In genomic region chr2:177169810-177170514, GRCh38 we compare ENCODE assay signal across 8 cellular contexts. TPM values are rescaled to one million over a fixed set of nuclear protein-coding genes. Genes with fewer than 3 reads are reported as not detected.
DNase-seq lines count a peak whose midpoint lies in the region; ATAC-seq and TF ChIP-seq lines count a peak whose summit lies in the region.

No MANE protein-coding gene starts in this region.

- POLR2A ChIA-PET in activated naive CD8-positive, alpha-beta T cell treated with anti-CD3 and anti-CD28 coated beads, Interleukin-2, amount 10 ng/mL, durations not matched to agents 7 days and 5 days (lab: Charles Lee): interaction anchor here (0.6 to 1.8 kb wide), 3 partner anchors 28 to 94 kb away, joined by 3 to 14 read pairs (median 4); partner anchors contain the start of genes HNRNPA3 and NFE2L2

- peak; percentile 64 for ATAC-seq in GM21576 (IDR thresholded peaks at IDR 0.05; ENCODE audit: unreplicated experiment)
- peak; percentile 76 for ATAC-seq in activated naive CD8-positive, alpha-beta T cell treated with anti-CD3 and anti-CD28 coated beads, Interleukin-2, amount 10 ng/mL, durations not matched to agents 7 days and 5 days (ENCODE audit: low read depth)
- ATAC-seq in stimulated activated memory B cell treated with anti-CD40 and anti-IgM and Interleukin-4, amounts not matched to agents 10 μg/mL and 1 μg/mL and 100 μg/mL, for 72 hours: no peak

- H3K36me3 Mint-ChIP-seq in activated naive CD8-positive, alpha-beta T cell treated with anti-CD3 and anti-CD28 coated beads, Interleukin-2, amount 10 ng/mL, durations not matched to agents 7 days and 5 days: peaks cover 2% of the 10 kb centered on the region
- H3K36me3 Mint-ChIP-seq in stimulated activated memory B cell treated with anti-CD40 and anti-IgM and Interleukin-4, amounts not matched to agents 10 μg/mL and 1 μg/mL and 100 μg/mL, for 72 hours: no peaks in the 10 kb centered on the region

- peak; percentile 89 for DNase-seq in GM12865 (ENCODE audit: low read depth)
- peak; percentile 36 for DNase-seq in KBM-7
- no peak for DNase-seq in activated naive CD8-positive, alpha-beta T cell treated with anti-CD3 and anti-CD28 coated beads, Interleukin-2, amount 10 ng/mL, durations not matched to agents 7 days and 5 days
- DNase-seq in effector CD4-positive, alpha-beta T cell: no peak
- no peak for DNase-seq in activated CD4-positive, alpha-beta T cell treated with anti-CD3 and anti-CD28 coated beads for 4 hours
- DNase-seq in superior temporal gyrus (ENCODE audit: extremely low spot score): no peak

- peak overlapping the region; percentile 23 for H3K4me3 Mint-ChIP-seq in activated naive CD8-positive, alpha-beta T cell treated with anti-CD3 and anti-CD28 coated beads, Interleukin-2, amount 10 ng/mL, durations not matched to agents 7 days and 5 days
- no peak overlapping the region for H3K4me3 Mint-ChIP-seq in stimulated activated memory B cell treated with anti-CD40 and anti-IgM and Interleukin-4, amounts not matched to agents 10 μg/mL and 1 μg/mL and 100 μg/mL, for 72 hours

- peaks cover 42% of the 10 kb centered on the region for H3K4me1 Mint-ChIP-seq in activated naive CD8-positive, alpha-beta T cell treated with anti-CD3 and anti-CD28 coated beads, Interleukin-2, amount 10 ng/mL, durations not matched to agents 7 days and 5 days
- peaks cover 39% of the 10 kb centered on the region for H3K4me1 Mint-ChIP-seq in stimulated activated memory B cell treated with anti-CD40 and anti-IgM and Interleukin-4, amounts not matched to agents 10 μg/mL and 1 μg/mL and 100 μg/mL, for 72 hours

- H3K9me3 Mint-ChIP-seq in activated naive CD8-positive, alpha-beta T cell treated with anti-CD3 and anti-CD28 coated beads, Interleukin-2, amount 10 ng/mL, durations not matched to agents 7 days and 5 days: no peaks in the 10 kb centered on the region
- no peaks in the 10 kb centered on the region for H3K9me3 Mint-ChIP-seq in stimulated activated memory B cell treated with anti-CD40 and anti-IgM and Interleukin-4, amounts not matched to agents 10 μg/mL and 1 μg/mL and 100 μg/mL, for 72 hours

- H3K27me3 Mint-ChIP-seq in activated naive CD8-positive, alpha-beta T cell treated with anti-CD3 and anti-CD28 coated beads, Interleukin-2, amount 10 ng/mL, durations not matched to agents 7 days and 5 days: peaks cover 10% of the 10 kb centered on the region
- no peaks in the 10 kb centered on the region for H3K27me3 Mint-ChIP-seq in stimulated activated memory B cell treated with anti-CD40 and anti-IgM and Interleukin-4, amounts not matched to agents 10 μg/mL and 1 μg/mL and 100 μg/mL, for 72 hours

- in situ Hi-C loops in KBM-7 (cut with MboI; ENCODE audit: low pct_unique_long_range_greater_than_20kb, low sequenced_read_pairs): loop anchor here (10.0 to 25.0 kb wide), 2 partner anchors 155 to 567 kb away; no protein-coding TSS in a partner anchor

- no peak for TF ChIP-seq CTCF in GM12865 (IDR thresholded peaks at IDR 0.05; ENCODE audit: insufficient read depth, low read depth, low read length, missing control alignments)

- H3K27ac Mint-ChIP-seq in activated naive CD8-positive, alpha-beta T cell treated with anti-CD3 and anti-CD28 coated beads, Interleukin-2, amount 10 ng/mL, durations not matched to agents 7 days and 5 days: peak overlapping the region; percentile 67
- H3K27ac Mint-ChIP-seq in stimulated activated memory B cell treated with anti-CD40 and anti-IgM and Interleukin-4, amounts not matched to agents 10 μg/mL and 1 μg/mL and 100 μg/mL, for 72 hours: peak overlapping the region; percentile 73

- H3K4me3 ChIP-seq in GM12865 (ENCODE audit: low read depth, low read length): peak overlapping the region; percentile 41

RNA-seq across cellular contexts. Expression of gene HNRNPA3, which starts 42.6 kb away (rescaled TPM):
- total RNA-seq in activated naive CD8-positive, alpha-beta T cell treated with anti-CD3 and anti-CD28 coated beads, Interleukin-2, amount 10 ng/mL, durations not matched to agents 7 days and 5 days: 100 to 1,000 TPM; 250 to 256 TPM

Comparison
In these comparisons a context has a peak if more than half of its experiments do, and no peak if none do; other contexts are left out.
1. DNase-seq: peak in GM12865 (single experiment) and KBM-7 (single experiment); none in activated naive CD8-positive, alpha-beta T cell treated with anti-CD3 and anti-CD28 coated beads, Interleukin-2, amount 10 ng/mL, durations not matched to agents 7 days and 5 days (single experiment), effector CD4-positive, alpha-beta T cell (single experiment), activated CD4-positive, alpha-beta T cell treated with anti-CD3 and anti-CD28 coated beads for 4 hours (0 of 2) and superior temporal gyrus (single experiment).